In the genomic region with DNA sequence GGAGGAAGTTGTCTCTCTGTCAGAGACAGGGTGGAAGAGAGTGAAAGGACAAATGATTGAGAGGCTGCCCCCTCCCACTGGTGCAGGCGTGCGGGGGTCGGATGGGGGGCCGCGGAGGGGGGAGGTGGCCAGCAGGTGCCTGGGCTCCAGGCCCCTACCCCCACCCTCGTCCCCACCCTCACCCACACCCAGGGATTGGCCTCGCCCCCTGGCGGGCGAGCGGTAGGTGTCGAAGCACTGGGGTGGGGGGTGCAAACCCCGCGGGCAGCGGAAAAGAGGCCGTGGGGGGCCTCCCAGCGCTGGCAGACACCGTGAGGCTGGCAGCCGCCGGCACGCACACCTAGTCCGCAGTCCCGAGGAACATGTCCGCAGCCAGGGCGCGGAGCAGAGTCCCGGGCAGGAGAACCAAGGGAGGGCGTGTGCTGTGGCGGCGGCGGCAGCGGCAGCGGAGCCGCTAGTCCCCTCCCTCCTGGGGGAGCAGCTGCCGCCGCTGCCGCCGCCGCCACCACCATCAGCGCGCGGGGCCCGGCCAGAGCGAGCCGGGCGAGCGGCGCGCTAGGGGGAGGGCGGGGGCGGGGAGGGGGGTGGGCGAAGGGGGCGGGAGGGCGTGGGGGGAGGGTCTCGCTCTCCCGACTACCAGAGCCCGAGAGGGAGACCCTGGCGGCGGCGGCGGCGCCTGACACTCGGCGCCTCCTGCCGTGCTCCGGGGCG, we compare ENCODE assay signal across 8 cellular contexts. TPM values are rescaled to one million over a fixed set of nuclear protein-coding genes. Genes with fewer than 3 reads are reported as not detected.
DNase-seq lines count a peak whose midpoint lies in the region; ATAC-seq and TF ChIP-seq lines count a peak whose summit lies in the region.

A gene (plus strand): TSS at position 682 of the 711 bp plus-strand sequence. CDS start 32 bp downstream, outside the sequence.

- no peaks in the 10 kb centered on the region for H3K27me3 ChIP-seq in ACC112 (ENCODE audit: insufficient read depth, low read length)

- H3K36me3 ChIP-seq in ACC112 (ENCODE audit: insufficient read depth, low read length), result no peaks in the 10 kb centered on the region

- peak within 1 kb of the TSS; percentile 92 for H2AFZ ChIP-seq in ACC112 (ENCODE audit: low read length, unreplicated experiment)

- TF ChIP-seq POLR2A in lower leg skin (IDR thresholded peaks at IDR 0.05), result no peak

- 0% methylated on average over 4 to 22 of the region's 66 CpGs for whole genome bisulfite sequencing in lower leg skin, 2 donors

- no peak within 1 kb of the TSS for H3K27ac ChIP-seq in ACC112 (ENCODE audit: low read depth, low read length)

- ATAC-seq in GM18520 (IDR thresholded peaks at IDR 0.05; ENCODE audit: unreplicated experiment) (peak; percentile 63), HG03064 (IDR thresholded peaks at IDR 0.05; ENCODE audit: low read depth, unreplicated experiment) (peak; percentile 49)

- no peak for TF ChIP-seq CTCF in lower leg skin (IDR thresholded peaks at IDR 0.05)

- H3K4me1 ChIP-seq in ACC112 (ENCODE audit: control insufficient read depth, insufficient read depth, low read length, unreplicated experiment), result peaks cover 20% of the 10 kb centered on the region

- intact Hi-C loops in lower leg skin (cut with DNase I; ENCODE audit: low total_unique reads), result loop anchor here (5.0 kb wide), 2 partner anchors 93 to 147 kb away; a partner anchor contains a TSS

- no peaks in the 10 kb centered on the region for H3K79me2 ChIP-seq in ACC112 (ENCODE audit: control insufficient read depth, insufficient read depth, low read length, unreplicated experiment)

- H3K4me3 ChIP-seq in ACC112 (ENCODE audit: low read depth, low read length) (peak within 1 kb of the TSS; percentile 89), lower leg skin (ENCODE audit: low read depth, poor library complexity, severe bottlenecking) (peak within 1 kb of the TSS; percentile 84)

- peak; percentile 38 for DNase-seq in NCI-H510A treated with DMSO at 0.1 percent for 48 hours (lab: John Stamatoyannopoulos, UW)
- peak; percentile 74 to 78 for DNase-seq in activated CD4-positive, alpha-beta T cell treated with anti-CD3 and anti-CD28 coated beads, Interleukin-2, amount 50 U/mL, for 4 hours
- peak in 1 of 2 donors; percentile 73 for DNase-seq in dermis microvascular lymphatic vessel endothelial cell (ENCODE audit: low read depth in 2 of 2)
- DNase-seq in lower leg skin (ENCODE audit: low spot score in 2 of 2), result peak; percentile 62 to 95
- peak; percentile 60 to 71 (median 66) for DNase-seq in stimulated activated CD4-positive, alpha-beta T cell treated with anti-CD3 and anti-CD28 coated beads, TNF-alpha, amount 100 ng/mL, for 1 hour (ENCODE audit: low read depth in 3 of 3, low spot score in 1 of 3)

RNA-seq across cellular contexts. Expression of the gene that starts here (rescaled TPM):
- total RNA-seq in dermis microvascular lymphatic vessel endothelial cell (11.6 and 16.2 TPM in 2 replicates), lower leg skin (10 to 100 TPM; 29.2 to 38.8 (median 31.0) TPM)
